35 cellular contexts compared by ENCODE assay signal in genomic region chr12:65786041-65786440, GRCh38. TPM values are rescaled to one million over a fixed set of nuclear protein-coding genes. Genes with fewer than 3 reads are reported as not detected.
"Had no signal": no experiment of that assay in that cellular context is flagged by ENCODE, and none has a peak within 500 bp of the region (broad histone marks: within the 10 kb centered on the region; RNA-seq: fewer than 3 reads in every experiment).

No MANE protein-coding gene starts in this region.

- H3K27me3 ChIP-seq: MG63 had no signal

- DNase-seq: Karpas-422, Kasumi-1, KG1, MG63, MM.1S, MV-4-11, NCI-H1048, NCI-H1092, NCI-H1092 treated with DMSO at 0.1 percent for 48 hours, NCI-H1105, NCI-H1105 treated with DMSO at 0.1 percent for 48 hours, NCI-H1417, NCI-H1417 treated with DMSO at 0.1 percent for 48 hours, NCI-H1436, NCI-H1436 treated with DMSO at 0.1 percent for 48 hours, NCI-H146, NCI-H1694, NCI-H1694 treated with DMSO at 0.1 percent for 48 hours, NCI-H187, NCI-H187 treated with DMSO at 0.1 percent for 48 hours, NCI-H1930, NCI-H2029, NCI-H2029 treated with DMSO at 0.1 percent for 48 hours, NCI-H2081, NCI-H2081 treated with DMSO at 0.1 percent for 48 hours, NCI-H2107, NCI-H2171, NCI-H2171 treated with DMSO at 0.1 percent for 48 hours, NCI-H2227 treated with DMSO at 0.1 percent for 48 hours, NCI-H226, NCI-H345, NCI-H446, NCI-H446 treated with DMSO at 0.1 percent for 48 hours had no signal

- H3K27ac ChIP-seq: KMS-11 had no signal

- H3K4me3 ChIP-seq: MG63 had no signal

- H3K9me3 ChIP-seq: MG63 had no signal

- H3K36me3 ChIP-seq: MG63 had no signal

- H3K4me2 ChIP-seq: KMS-11 had no signal

- H3K9ac ChIP-seq: KMS-11 had no signal

RNA-seq across cellular contexts. Expression of gene HMGA2, which starts 38.2 kb away (rescaled TPM):
- total RNA-seq: NCI-H460 had no signal
